In genomic region chr2:199979841-199980628, GRCh38 we compare ENCODE assay signal across 1 cellular context.
A peak's percentile ranks its signal among the peaks of the same experiment; 100 is the strongest.
TF ChIP-seq lines count a peak whose summit lies in the region.

No MANE protein-coding gene starts in this region.

TF ChIP-seq in HepG2, 621 proteins besides CTCF, POLR2A, EP300 and RAD21 (continued from another document and continues in another):
- TF ChIP-seq, protein P1, sequence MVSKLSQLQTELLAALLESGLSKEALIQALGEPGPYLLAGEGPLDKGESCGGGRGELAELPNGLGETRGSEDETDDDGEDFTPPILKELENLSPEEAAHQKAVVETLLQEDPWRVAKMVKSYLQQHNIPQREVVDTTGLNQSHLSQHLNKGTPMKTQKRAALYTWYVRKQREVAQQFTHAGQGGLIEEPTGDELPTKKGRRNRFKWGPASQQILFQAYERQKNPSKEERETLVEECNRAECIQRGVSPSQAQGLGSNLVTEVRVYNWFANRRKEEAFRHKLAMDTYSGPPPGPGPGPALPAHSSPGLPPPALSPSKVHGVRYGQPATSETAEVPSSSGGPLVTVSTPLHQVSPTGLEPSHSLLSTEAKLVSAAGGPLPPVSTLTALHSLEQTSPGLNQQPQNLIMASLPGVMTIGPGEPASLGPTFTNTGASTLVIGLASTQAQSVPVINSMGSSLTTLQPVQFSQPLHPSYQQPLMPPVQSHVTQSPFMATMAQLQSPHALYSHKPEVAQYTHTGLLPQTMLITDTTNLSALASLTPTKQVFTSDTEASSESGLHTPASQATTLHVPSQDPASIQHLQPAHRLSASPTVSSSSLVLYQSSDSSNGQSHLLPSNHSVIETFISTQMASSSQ (IDR thresholded peaks at IDR 0.05; ENCODE audit: low read depth) = no peak
- TF ChIP-seq, protein P1 (CRISPR knock-in tag; IDR thresholded peaks at IDR 0.05; ENCODE audit: borderline replicate concordance) = no peak
- TF ChIP-seq TCF7 (IDR thresholded peaks at IDR 0.05; ENCODE audit: low read depth) (no peak), JUN (CRISPR knock-in tag; IDR thresholded peaks at IDR 0.05) (0 out of 2 replicates have a peak, but pooled peaks have one; percentile 28), SP140L (CRISPR knock-in tag; IDR thresholded peaks at IDR 0.05; ENCODE audit: borderline replicate concordance) (no peak), ZNF556 (CRISPR knock-in tag; IDR thresholded peaks at IDR 0.05; ENCODE audit: borderline replicate concordance) (0 out of 2 replicates have a peak, but pooled peaks have one; percentile 52), SOX6 (IDR thresholded peaks at IDR 0.05) (no peak), SOX6 (CRISPR knock-in tag; IDR thresholded peaks at IDR 0.05) (peak; percentile 70), SNAPC2 (CRISPR knock-in tag; IDR thresholded peaks at IDR 0.05) (no peak), MIXL1 (CRISPR knock-in tag; IDR thresholded peaks at IDR 0.05) (peak; percentile 60; the same call in 1 of the 2 replicates), SMAD3 (CRISPR knock-in tag; IDR thresholded peaks at IDR 0.05) (peak; percentile 53; the same call in 1 of the 2 replicates), ZNF616 (CRISPR knock-in tag; IDR thresholded peaks at IDR 0.05; ENCODE audit: low read depth) (no peak), FOXJ3 (CRISPR knock-in tag; IDR thresholded peaks at IDR 0.05; ENCODE audit: borderline replicate concordance) (peak; percentile 16; the same call in 1 of the 2 replicates), GABPB1 (CRISPR knock-in tag; IDR thresholded peaks at IDR 0.05) (no peak), BRCA1 (CRISPR knock-in tag; IDR thresholded peaks at IDR 0.05) (no peak), ZNF567 (CRISPR knock-in tag; IDR thresholded peaks at IDR 0.05; ENCODE audit: borderline replicate concordance) (no peak), ZMYM4 (CRISPR knock-in tag; IDR thresholded peaks at IDR 0.05) (0 out of 2 replicates have a peak, but pooled peaks have one; percentile 41), HIVEP1 (CRISPR knock-in tag; IDR thresholded peaks at IDR 0.05) (no peak), HOXD1 (CRISPR knock-in tag; IDR thresholded peaks at IDR 0.05) (no peak), MYPOP (CRISPR knock-in tag; IDR thresholded peaks at IDR 0.05) (peak; percentile 34; the same call in 1 of the 2 replicates), MXI1 (IDR thresholded peaks at IDR 0.05; ENCODE audit: borderline replicate concordance, low read depth, low read length) (0 out of 3 replicates have a peak, but pooled peaks have one; percentile 25), ZNF44 (CRISPR knock-in tag; IDR thresholded peaks at IDR 0.05) (no peak), NPAS2 (CRISPR knock-in tag; IDR thresholded peaks at IDR 0.05; ENCODE audit: borderline replicate concordance) (no peak), ZNF430 (CRISPR knock-in tag; IDR thresholded peaks at IDR 0.05) (0 out of 2 replicates have a peak, but pooled peaks have one; percentile 45), MAFG (CRISPR knock-in tag; IDR thresholded peaks at IDR 0.05) (no peak), MYC (CRISPR knock-in tag; IDR thresholded peaks at IDR 0.05; ENCODE audit: borderline replicate concordance) (no peak), AHR (CRISPR knock-in tag; IDR thresholded peaks at IDR 0.05) (no peak), ARNTL (CRISPR knock-in tag; IDR thresholded peaks at IDR 0.05) (peak; percentile 54; the same call in 1 of the 2 replicates), SOX13 (IDR thresholded peaks at IDR 0.05) (no peak), SOX13 (CRISPR knock-in tag; conservative IDR thresholded peaks at IDR 0.05 in 1 of 2, IDR thresholded peaks at IDR 0.05 in 1 of 2) (peak in 1 of 2 experiments; percentile 15; a peak in 1 of 4 replicates), PTBP1 (IDR thresholded peaks at IDR 0.05; ENCODE audit: low read depth, low read length, poor library complexity, severe bottlenecking) (no peak), ZNF205 (CRISPR knock-in tag; IDR thresholded peaks at IDR 0.05) (peak; percentile 28; the same call in 1 of the 2 replicates), TBP (CRISPR knock-in tag; IDR thresholded peaks at IDR 0.05) (no peak), ZNF510 (CRISPR knock-in tag; IDR thresholded peaks at IDR 0.05; ENCODE audit: low read depth) (0 out of 2 replicates have a peak, but pooled peaks have one; percentile 29), ZNF883 (CRISPR knock-in tag; IDR thresholded peaks at IDR 0.05; ENCODE audit: not compliant biosample characterization) (no peak), PLRG1 (conservative IDR thresholded peaks at IDR 0.05) (no peak), YY1 (IDR thresholded peaks at IDR 0.05; ENCODE audit: insufficient read depth, insufficient replicate concordance, low read depth, low read length) (no peak), NFIC (IDR thresholded peaks at IDR 0.05; ENCODE audit: low read length) (0 out of 2 replicates have a peak, but pooled peaks have one; percentile 17), KDM5A (IDR thresholded peaks at IDR 0.05; ENCODE audit: borderline replicate concordance, low read length) (peak; percentile 61; the same call in 1 of the 2 replicates), DNMT1 (CRISPR knock-in tag; IDR thresholded peaks at IDR 0.05) (no peak), IKZF5 (CRISPR knock-in tag; IDR thresholded peaks at IDR 0.05) (peak; percentile 29; the same call in 1 of the 2 replicates), ZNF615 (CRISPR knock-in tag; IDR thresholded peaks at IDR 0.05; ENCODE audit: borderline replicate concordance) (no peak), ZNF503 (CRISPR knock-in tag; IDR thresholded peaks at IDR 0.05) (0 out of 2 replicates have a peak, but pooled peaks have one; percentile 22)
- TF ChIP-seq, protein P2, sequence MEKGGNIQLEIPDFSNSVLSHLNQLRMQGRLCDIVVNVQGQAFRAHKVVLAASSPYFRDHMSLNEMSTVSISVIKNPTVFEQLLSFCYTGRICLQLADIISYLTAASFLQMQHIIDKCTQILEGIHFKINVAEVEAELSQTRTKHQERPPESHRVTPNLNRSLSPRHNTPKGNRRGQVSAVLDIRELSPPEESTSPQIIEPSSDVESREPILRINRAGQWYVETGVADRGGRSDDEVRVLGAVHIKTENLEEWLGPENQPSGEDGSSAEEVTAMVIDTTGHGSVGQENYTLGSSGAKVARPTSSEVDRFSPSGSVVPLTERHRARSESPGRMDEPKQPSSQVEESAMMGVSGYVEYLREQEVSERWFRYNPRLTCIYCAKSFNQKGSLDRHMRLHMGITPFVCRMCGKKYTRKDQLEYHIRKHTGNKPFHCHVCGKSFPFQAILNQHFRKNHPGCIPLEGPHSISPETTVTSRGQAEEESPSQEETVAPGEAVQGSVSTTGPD (CRISPR knock-in tag; IDR thresholded peaks at IDR 0.05) = no peak
- TF ChIP-seq, protein P3, sequence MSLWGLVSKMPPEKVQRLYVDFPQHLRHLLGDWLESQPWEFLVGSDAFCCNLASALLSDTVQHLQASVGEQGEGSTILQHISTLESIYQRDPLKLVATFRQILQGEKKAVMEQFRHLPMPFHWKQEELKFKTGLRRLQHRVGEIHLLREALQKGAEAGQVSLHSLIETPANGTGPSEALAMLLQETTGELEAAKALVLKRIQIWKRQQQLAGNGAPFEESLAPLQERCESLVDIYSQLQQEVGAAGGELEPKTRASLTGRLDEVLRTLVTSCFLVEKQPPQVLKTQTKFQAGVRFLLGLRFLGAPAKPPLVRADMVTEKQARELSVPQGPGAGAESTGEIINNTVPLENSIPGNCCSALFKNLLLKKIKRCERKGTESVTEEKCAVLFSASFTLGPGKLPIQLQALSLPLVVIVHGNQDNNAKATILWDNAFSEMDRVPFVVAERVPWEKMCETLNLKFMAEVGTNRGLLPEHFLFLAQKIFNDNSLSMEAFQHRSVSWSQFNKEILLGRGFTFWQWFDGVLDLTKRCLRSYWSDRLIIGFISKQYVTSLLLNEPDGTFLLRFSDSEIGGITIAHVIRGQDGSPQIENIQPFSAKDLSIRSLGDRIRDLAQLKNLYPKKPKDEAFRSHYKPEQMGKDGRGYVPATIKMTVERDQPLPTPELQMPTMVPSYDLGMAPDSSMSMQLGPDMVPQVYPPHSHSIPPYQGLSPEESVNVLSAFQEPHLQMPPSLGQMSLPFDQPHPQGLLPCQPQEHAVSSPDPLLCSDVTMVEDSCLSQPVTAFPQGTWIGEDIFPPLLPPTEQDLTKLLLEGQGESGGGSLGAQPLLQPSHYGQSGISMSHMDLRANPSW (CRISPR knock-in tag; IDR thresholded peaks at IDR 0.05; ENCODE audit: borderline replicate concordance) = no peak
- TF ChIP-seq, protein P4, sequence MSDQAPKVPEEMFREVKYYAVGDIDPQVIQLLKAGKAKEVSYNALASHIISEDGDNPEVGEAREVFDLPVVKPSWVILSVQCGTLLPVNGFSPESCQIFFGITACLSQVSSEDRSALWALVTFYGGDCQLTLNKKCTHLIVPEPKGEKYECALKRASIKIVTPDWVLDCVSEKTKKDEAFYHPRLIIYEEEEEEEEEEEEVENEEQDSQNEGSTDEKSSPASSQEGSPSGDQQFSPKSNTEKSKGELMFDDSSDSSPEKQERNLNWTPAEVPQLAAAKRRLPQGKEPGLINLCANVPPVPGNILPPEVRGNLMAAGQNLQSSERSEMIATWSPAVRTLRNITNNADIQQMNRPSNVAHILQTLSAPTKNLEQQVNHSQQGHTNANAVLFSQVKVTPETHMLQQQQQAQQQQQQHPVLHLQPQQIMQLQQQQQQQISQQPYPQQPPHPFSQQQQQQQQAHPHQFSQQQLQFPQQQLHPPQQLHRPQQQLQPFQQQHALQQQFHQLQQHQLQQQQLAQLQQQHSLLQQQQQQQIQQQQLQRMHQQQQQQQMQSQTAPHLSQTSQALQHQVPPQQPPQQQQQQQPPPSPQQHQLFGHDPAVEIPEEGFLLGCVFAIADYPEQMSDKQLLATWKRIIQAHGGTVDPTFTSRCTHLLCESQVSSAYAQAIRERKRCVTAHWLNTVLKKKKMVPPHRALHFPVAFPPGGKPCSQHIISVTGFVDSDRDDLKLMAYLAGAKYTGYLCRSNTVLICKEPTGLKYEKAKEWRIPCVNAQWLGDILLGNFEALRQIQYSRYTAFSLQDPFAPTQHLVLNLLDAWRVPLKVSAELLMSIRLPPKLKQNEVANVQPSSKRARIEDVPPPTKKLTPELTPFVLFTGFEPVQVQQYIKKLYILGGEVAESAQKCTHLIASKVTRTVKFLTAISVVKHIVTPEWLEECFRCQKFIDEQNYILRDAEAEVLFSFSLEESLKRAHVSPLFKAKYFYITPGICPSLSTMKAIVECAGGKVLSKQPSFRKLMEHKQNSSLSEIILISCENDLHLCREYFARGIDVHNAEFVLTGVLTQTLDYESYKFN (CRISPR knock-in tag; conservative IDR thresholded peaks at IDR 0.05) = peak; percentile 30
- TF ChIP-seq, protein P5, sequence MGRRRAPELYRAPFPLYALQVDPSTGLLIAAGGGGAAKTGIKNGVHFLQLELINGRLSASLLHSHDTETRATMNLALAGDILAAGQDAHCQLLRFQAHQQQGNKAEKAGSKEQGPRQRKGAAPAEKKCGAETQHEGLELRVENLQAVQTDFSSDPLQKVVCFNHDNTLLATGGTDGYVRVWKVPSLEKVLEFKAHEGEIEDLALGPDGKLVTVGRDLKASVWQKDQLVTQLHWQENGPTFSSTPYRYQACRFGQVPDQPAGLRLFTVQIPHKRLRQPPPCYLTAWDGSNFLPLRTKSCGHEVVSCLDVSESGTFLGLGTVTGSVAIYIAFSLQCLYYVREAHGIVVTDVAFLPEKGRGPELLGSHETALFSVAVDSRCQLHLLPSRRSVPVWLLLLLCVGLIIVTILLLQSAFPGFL (CRISPR knock-in tag; IDR thresholded peaks at IDR 0.05) = no peak
- TF ChIP-seq, protein P6, sequence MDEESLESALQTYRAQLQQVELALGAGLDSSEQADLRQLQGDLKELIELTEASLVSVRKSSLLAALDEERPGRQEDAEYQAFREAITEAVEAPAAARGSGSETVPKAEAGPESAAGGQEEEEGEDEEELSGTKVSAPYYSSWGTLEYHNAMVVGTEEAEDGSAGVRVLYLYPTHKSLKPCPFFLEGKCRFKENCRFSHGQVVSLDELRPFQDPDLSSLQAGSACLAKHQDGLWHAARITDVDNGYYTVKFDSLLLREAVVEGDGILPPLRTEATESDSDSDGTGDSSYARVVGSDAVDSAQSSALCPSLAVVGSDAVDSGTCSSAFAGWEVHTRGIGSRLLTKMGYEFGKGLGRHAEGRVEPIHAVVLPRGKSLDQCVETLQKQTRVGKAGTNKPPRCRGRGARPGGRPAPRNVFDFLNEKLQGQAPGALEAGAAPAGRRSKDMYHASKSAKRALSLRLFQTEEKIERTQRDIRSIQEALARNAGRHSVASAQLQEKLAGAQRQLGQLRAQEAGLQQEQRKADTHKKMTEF (CRISPR knock-in tag; IDR thresholded peaks at IDR 0.05) = no peak
